Comparison of ENCODE assay signal across 18 cellular contexts in genomic region chr1:93603581-93603980, GRCh38.
"Had no signal": no experiment of that assay in that cellular context is flagged by ENCODE, and none has a peak within 500 bp of the region (broad histone marks: within the 10 kb centered on the region; RNA-seq: fewer than 3 reads in every experiment).

No MANE protein-coding gene starts in this region.

- DNase-seq: activated CD4-positive, alpha-beta T cell treated with anti-CD3 and anti-CD28 coated beads, Interleukin-2, amount 10 ng/mL, durations not matched to agents 7 days and 5 days; activated CD4-positive, CD25-positive, alpha-beta regulatory T cell treated with anti-CD3 and anti-CD28 coated beads, Interleukin-2, amount 50 U/mL, for 72 hours; activated CD8-positive, alpha-beta memory T cell treated with anti-CD3 and anti-CD28 coated beads, Interleukin-2, amount 10 ng/mL, durations not matched to agents 7 days and 5 days; activated CD8-positive, alpha-beta T cell treated with anti-CD3 and anti-CD28 coated beads for 36 hours; activated effector memory CD4-positive, alpha-beta T cell treated with anti-CD3 and anti-CD28 coated beads, Interleukin-2, amount 50 U/mL, for 16 hours; activated naive CD4-positive, alpha-beta T cell treated with anti-CD3 and anti-CD28 coated beads, Interleukin-2, amount 10 ng/mL, durations not matched to agents 7 days and 5 days; activated T-cell treated with anti-CD3 and anti-CD28 coated beads for 4 hours; amygdala; colonic mucosa; mucosa of descending colon; occipital lobe; stimulated activated CD4-positive, alpha-beta T cell treated with anti-CD3 and anti-CD28 coated beads, Interleukin-4, amount 100 ng/mL, for 4 hours; stimulated activated naive CD8-positive, alpha-beta T cell treated with anti-CD3 and anti-CD28 coated beads, Interleukin-15, Interleukin-2, amounts not matched to agents 100 U/mL and 50 U/mL, for 24 hours; T-helper 1 cell; WERI-Rb-1 had no signal

- H3K9me3 ChIP-seq: colonic mucosa, mucosa of descending colon, sigmoid colon had no signal

- H3K36me3 ChIP-seq: colonic mucosa, sigmoid colon, WERI-Rb-1 had no signal

- H3K4me3 ChIP-seq: colonic mucosa, mucosa of descending colon, sigmoid colon had no signal

- ATAC-seq: activated CD8-positive, alpha-beta memory T cell treated with anti-CD3 and anti-CD28 coated beads, Interleukin-2, amount 10 ng/mL, durations not matched to agents 7 days and 5 days; activated CD8-positive, alpha-beta T cell treated with anti-CD3 and anti-CD28 coated beads for 36 hours; left lobe of liver; mucosa of descending colon; stimulated activated naive CD8-positive, alpha-beta T cell treated with anti-CD3 and anti-CD28 coated beads, Interleukin-15, Interleukin-2, amounts not matched to agents 100 U/mL and 50 U/mL, for 24 hours had no signal

- H3K27me3 ChIP-seq: colonic mucosa, sigmoid colon had no signal

- H3K4me1 ChIP-seq: colonic mucosa had no signal

- H3K27ac ChIP-seq: colonic mucosa, epithelial cell of prostate, sigmoid colon, WERI-Rb-1 had no signal
